21 cellular contexts compared by ENCODE assay signal in genomic region chr3:1752205-1752604, GRCh38.
"Had no signal": no experiment of that assay in that cellular context is flagged by ENCODE, and none has a peak within 500 bp of the region (broad histone marks: within the 10 kb centered on the region; RNA-seq: fewer than 3 reads in every experiment).

No MANE protein-coding gene starts in this region.

- H3K27me3 ChIP-seq: brain microvascular endothelial cell, right lobe of liver, tibial nerve, uterus had no signal

- H3K4me1 ChIP-seq: right lobe of liver, tibial nerve, uterus had no signal

- DNase-seq: activated CD4-positive, alpha-beta memory T cell treated with anti-CD3 and anti-CD28 coated beads, Interleukin-2, amount 10 ng/mL, durations not matched to agents 7 days and 5 days; activated CD4-positive, alpha-beta T cell treated with anti-CD3 and anti-CD28 coated beads, Interleukin-2, amount 10 ng/mL, durations not matched to agents 24 days and 14 days; activated gamma-delta T cell treated with Interleukin-2 at 50 U/mL for 16 hours; aorta; brain microvascular endothelial cell; central memory CD4-positive, alpha-beta T cell; dermis blood vessel endothelial cell; effector CD8-positive, alpha-beta T cell; erythroblast; foreskin fibroblast; left colon; mesendoderm; naive B cell; nucleus accumbens; posterior cingulate gyrus; right lobe of liver; stimulated activated CD4-positive, alpha-beta T cell treated with anti-CD3 and anti-CD28 coated beads, Interleukin-1b, Interleukin-23, amount 100 ng/mL, for 48 hours; stimulated activated naive CD8-positive, alpha-beta T cell treated with anti-CD3 and anti-CD28 coated beads, Interleukin-15, amount 100 ng/mL, for 72 hours; uterus had no signal

- H3K36me3 ChIP-seq: brain microvascular endothelial cell, right lobe of liver, tibial nerve, uterus had no signal

- H3K4me3 ChIP-seq: right lobe of liver, skin epidermis, tibial nerve, uterus had no signal

- H3K27ac ChIP-seq: brain microvascular endothelial cell, right lobe of liver, skin epidermis, tibial nerve, uterus had no signal

- H3K9me3 ChIP-seq: right lobe of liver, uterus had no signal
